In genomic region chr17:1031711-1032110, GRCh38 we compare ENCODE assay signal across 10 cellular contexts. TPM values are rescaled to one million over a fixed set of nuclear protein-coding genes. Genes with fewer than 3 reads are reported as not detected.
DNase-seq lines count a peak whose midpoint lies in the region; ATAC-seq and TF ChIP-seq lines count a peak whose summit lies in the region.
"Had no signal": no experiment of that assay in that cellular context is flagged by ENCODE, and none has a peak within 500 bp of the region (broad histone marks: within the 10 kb centered on the region; RNA-seq: fewer than 3 reads in every experiment).

No MANE protein-coding gene starts in this region.

- H3K27me3 Mint-ChIP-seq in WTC11 (ENCODE audit: low read depth): peaks cover 18% of the 10 kb centered on the region

- peaks cover 0 to 58% (median 5%) of the 10 kb centered on the region in 4 donors for H3K4me1 ChIP-seq in tibial nerve

- H3K27me3 ChIP-seq in tibial nerve: no peaks in the 10 kb centered on the region

- WGBS in tibial nerve, 2 donors: 4 to 37% methylated on average over 11 to 25 of the region's 35 CpGs

- TF ChIP-seq POLR2A in tibial nerve (IDR thresholded peaks at IDR 0.05): no peak

- CTCF ChIA-PET in WTC11 (lab: Charles Lee): interaction anchor here (5.7 kb wide), 1 partner anchor 24 kb away, joined by 35 read pairs; no protein-coding TSS in a partner anchor

- H3K36me3 ChIP-seq in tibial nerve: peaks cover 0 to 10% (median 0%) of the 10 kb centered on the region in 3 donors

- POLR2A ChIA-PET in WTC11 (lab: Charles Lee): no interaction called here

- no peaks in the 10 kb centered on the region for H3K9me3 ChIP-seq in tibial nerve

- no peak overlapping the region for H3K27ac Mint-ChIP-seq in WTC11

- DNase-seq in WTC11 (ENCODE audit: low spot score): peak; percentile 71
- DNase-seq in fibroblast of the aortic adventitia (ENCODE audit: low read depth): peak; percentile 36
- peak; percentile 45 for DNase-seq in medulla oblongata (ENCODE audit: extremely low spot score)
- no peak for DNase-seq in tibial nerve (ENCODE audit: low spot score in 2 of 2)
- DNase-seq in NCI-H2196 treated with DMSO at 0.1 percent for 48 hours (lab: John Stamatoyannopoulos, UW; ENCODE audit: unreplicated experiment): no peak
- DNase-seq in NCI-H226: no peak
- no peak for DNase-seq in activated CD4-positive, CD25-positive, alpha-beta regulatory T cell (lab: John Stamatoyannopoulos, UW)
- DNase-seq: activated CD4-positive, alpha-beta T cell treated with anti-CD3 and anti-CD28 coated beads, Interleukin-2, amount 50 U/mL, for 48 hours; SHP77 had no signal

- H3K27ac ChIP-seq in tibial nerve: peak overlapping the region in 3 of 4 donors; percentile 30 to 80 (median 36)

- H3K4me3 Mint-ChIP-seq in WTC11: no peak overlapping the region

- TF ChIP-seq CTCF in WTC11 (IDR thresholded peaks at IDR 0.05) (no peak), fibroblast of the aortic adventitia (IDR thresholded peaks at IDR 0.05; ENCODE audit: insufficient read depth, low read length) (no peak), tibial nerve (IDR thresholded peaks at IDR 0.05) (no peak)

- H3K36me3 Mint-ChIP-seq in WTC11: no peaks in the 10 kb centered on the region

- no peak for TF ChIP-seq EP300 in tibial nerve (IDR thresholded peaks at IDR 0.05)

- H3K4me1 Mint-ChIP-seq in WTC11: peaks cover 5% of the 10 kb centered on the region; the same call in 1 of the 2 replicates

- ATAC-seq in WTC11: peak; percentile 77
- no peak for ATAC-seq in GM21529 (IDR thresholded peaks at IDR 0.05; ENCODE audit: unreplicated experiment)

- H3K9me3 Mint-ChIP-seq in WTC11: no peaks in the 10 kb centered on the region

- H3K4me3 ChIP-seq in fibroblast of the aortic adventitia (ENCODE audit: low read depth, low read length) (no peak overlapping the region), tibial nerve (peak overlapping the region; percentile 21 to 57 (median 23))

TF ChIP-seq in WTC11, 78 proteins besides CTCF, POLR2A, EP300 and RAD21:
- TF ChIP-seq ZNF138 (CRISPR knock-in tag; conservative IDR thresholded peaks at IDR 0.05) (no peak), USF1 (CRISPR knock-in tag; IDR thresholded peaks at IDR 0.05) (no peak), NR2C2 (CRISPR knock-in tag; IDR thresholded peaks at IDR 0.05) (no peak), ZNF232 (CRISPR knock-in tag; IDR thresholded peaks at IDR 0.05) (no peak), ETV6 (CRISPR knock-in tag; IDR thresholded peaks at IDR 0.05) (no peak), ZNF532 (CRISPR knock-in tag; IDR thresholded peaks at IDR 0.05; ENCODE audit: borderline replicate concordance) (no peak), ZNF263 (CRISPR knock-in tag; IDR thresholded peaks at IDR 0.05; ENCODE audit: low read depth) (peak; percentile 94)

RNA-seq across cellular contexts. Expression of gene TIMM22, which starts 34.8 kb away (rescaled TPM):
- total RNA-seq in WTC11 (2021) (17.2 to 18.0 TPM (median 17.4 TPM) in 3 replicates), fibroblast of the aortic adventitia (ENCODE audit: low replicate concordance) (8.7 and 15.8 TPM in 2 replicates), tibial nerve (10 to 100 TPM; 11.1 to 18.4 (median 14.7) TPM)

RNA-seq across cellular contexts. Expression of gene NXN, which starts 52.1 kb away (rescaled TPM):
- 96.8 to 100 TPM (median 98.7 TPM) in 3 replicates for total RNA-seq in WTC11 (2021)
- total RNA-seq in fibroblast of the aortic adventitia (ENCODE audit: low replicate concordance): 5.1 and 18.1 TPM in 2 replicates
- total RNA-seq in tibial nerve: 10 to 100 TPM in 3 of 4 donors, 1 to 10 TPM in 1; 6.6 to 28.4 (median 14.7) TPM

Comparison
In these comparisons a context has a peak if more than half of its experiments do, and no peak if none do; other contexts are left out.
1. DNase-seq: peak in WTC11 (single experiment), fibroblast of the aortic adventitia (single experiment) and medulla oblongata (single experiment); none in tibial nerve (0 of 2), NCI-H2196 treated with DMSO at 0.1 percent for 48 hours (single experiment), NCI-H226 (single experiment) and activated CD4-positive, CD25-positive, alpha-beta regulatory T cell (0 of 4).